Comparison of ENCODE assay signal across 8 cellular contexts in the genomic region with DNA sequence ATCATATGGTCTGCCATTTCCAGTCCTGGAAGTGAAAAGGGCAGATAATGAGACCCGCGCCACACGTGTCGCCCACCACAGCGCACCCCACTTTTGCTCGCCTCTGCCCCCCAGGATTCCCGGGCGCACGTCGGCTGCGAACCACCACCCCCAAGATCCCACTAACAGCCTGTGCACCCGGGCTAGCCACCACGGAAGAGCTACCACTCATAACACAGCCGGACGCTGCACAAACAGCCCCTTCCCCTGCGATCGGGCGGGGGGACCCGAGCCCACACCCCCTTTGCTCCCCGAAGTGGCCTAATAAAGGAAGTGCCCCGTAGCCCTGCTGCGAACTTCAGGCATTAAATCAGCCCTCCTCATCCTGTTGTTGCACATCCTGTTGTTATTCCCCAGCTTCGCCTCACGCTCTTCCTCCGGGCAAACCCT. TPM values are rescaled to one million over a fixed set of nuclear protein-coding genes. Genes with fewer than 3 reads are reported as not detected.
DNase-seq lines count a peak whose midpoint lies in the region; ATAC-seq and TF ChIP-seq lines count a peak whose summit lies in the region.

No MANE protein-coding gene starts in this region.

- intact Hi-C loops in dorsolateral prefrontal cortex (cut with DNase I) = loop anchor here (5.0 to 10.0 kb wide), 5 partner anchors 101 to 511 kb away; a partner anchor contains a TSS

- H3K9me2 ChIP-seq in MM.1S (replicated peaks; ENCODE audit: insufficient read depth, low read length) = no peaks in the 10 kb centered on the region

- H3K9ac ChIP-seq in MM.1S (ENCODE audit: low read length) (peak overlapping the region; percentile 97), muscle layer of colon (ENCODE audit: low read length) (peak overlapping the region; percentile 97)

- DNase-seq in AG20443 (ENCODE audit: low spot score) (peak; percentile 16), MM.1S (no peak), dorsolateral prefrontal cortex (peak in 2 of 10 donors; percentile 15 to 43), HPDE6-E6E7 (ENCODE audit: extremely low spot score) (no peak), NCI-H1930 (lab: John Stamatoyannopoulos, UW) (no peak)
- DNase-seq in NK-92 treated with Interleukin-12 subunit alpha and Interleukin-12 subunit beta, amount 100 ng/mL, for 24 hours (lab: John Stamatoyannopoulos, UW) = no peak

- H3K27ac ChIP-seq in MM.1S (ENCODE audit: low read length) (peak overlapping the region; percentile 95), dorsolateral prefrontal cortex (peak overlapping the region; percentile 63 to 99 (median 96)), muscle layer of colon (ENCODE audit: low read depth, low read length) (peak overlapping the region; percentile 99)

- peaks cover 33% of the 10 kb centered on the region for H3K79me2 ChIP-seq in MM.1S (ENCODE audit: low read length)

- H4K20me1 ChIP-seq in MM.1S (ENCODE audit: insufficient read depth, low read length) = no peaks in the 10 kb centered on the region; the same call in 1 of the 2 replicates

- H3K36me3 ChIP-seq in MM.1S (replicated peaks; ENCODE audit: insufficient read depth, low read length) = no peaks in the 10 kb centered on the region
- H3K36me3 ChIP-seq in muscle layer of colon (ENCODE audit: insufficient read depth, low read length) = peaks cover 17% of the 10 kb centered on the region

- TF ChIP-seq CTCF in MM.1S (IDR thresholded peaks at IDR 0.05; ENCODE audit: low read length) = no peak
- no peak for TF ChIP-seq CTCF in dorsolateral prefrontal cortex (IDR thresholded peaks at IDR 0.05 in 54 of 56, conservative IDR thresholded peaks at IDR 0.05 in 2 of 56; ENCODE audit: low read depth in 1 of 56, partially characterized antibody in 56 of 56)

- H3K27me3 ChIP-seq in MM.1S (replicated peaks; ENCODE audit: insufficient read depth, low read length) = no peaks in the 10 kb centered on the region
- no peaks in the 10 kb centered on the region for H3K27me3 ChIP-seq in dorsolateral prefrontal cortex
- H3K27me3 ChIP-seq in muscle layer of colon (ENCODE audit: control insufficient read depth in 1 of 2, insufficient read depth in 2 of 2, low read length in 2 of 2) = no peaks in the 10 kb centered on the region

- H3F3A ChIP-seq in MM.1S (ENCODE audit: insufficient read depth, low read length) = peaks cover 47% of the 10 kb centered on the region

- H3K4me1 ChIP-seq in MM.1S (ENCODE audit: low read length) (peaks cover 30% of the 10 kb centered on the region), muscle layer of colon (ENCODE audit: insufficient read depth, low read length) (peaks cover 39% of the 10 kb centered on the region)

- peak overlapping the region; percentile 98 for H3K4me2 ChIP-seq in MM.1S (ENCODE audit: low read depth, low read length)

- H3K4me3 ChIP-seq in MM.1S (ENCODE audit: low read length) (peak overlapping the region; percentile 98), dorsolateral prefrontal cortex (peak overlapping the region; percentile 60 to 98 (median 87)), muscle layer of colon (ENCODE audit: low read depth in 1 of 2, low read length in 2 of 2) (peak overlapping the region; percentile 90 to 97)

- H3K9me3 ChIP-seq in MM.1S (replicated peaks; ENCODE audit: insufficient read depth, low read length) (no peaks in the 10 kb centered on the region), muscle layer of colon (ENCODE audit: low read length) (no peaks in the 10 kb centered on the region)

- ATAC-seq in GM19397 (IDR thresholded peaks at IDR 0.05; ENCODE audit: unreplicated experiment) = peak; percentile 14

- 0 out of 2 replicates have a peak overlapping the region, but pooled peaks have one; percentile 24 for H2AFZ ChIP-seq in MM.1S (ENCODE audit: low read length)

RNA-seq across cellular contexts. Expression of a gene that starts 0.5 kb away (rescaled TPM):
- total RNA-seq in dorsolateral prefrontal cortex = 100 to 1,000 TPM in 2 of 120 experiments, 10 to 100 TPM in 118; 15.6 to 110 (median 54.9) TPM
